8 cellular contexts compared by ENCODE assay signal in genomic region chr1:14778882-14779594, GRCh38.
DNase-seq lines count a peak whose midpoint lies in the region; ATAC-seq, FAIRE-seq and TF ChIP-seq lines count a peak whose summit lies in the region.

No MANE protein-coding gene starts in this region.

- TF ChIP-seq CTCF in AG09309 (IDR thresholded peaks at IDR 0.05; ENCODE audit: control insufficient read depth, insufficient read depth, low read depth, low read length, missing control alignments) (peak; percentile 69), GM12875 (IDR thresholded peaks at IDR 0.05; ENCODE audit: borderline replicate concordance, insufficient read depth, low read depth, low read length) (peak; percentile 74), dorsolateral prefrontal cortex (IDR thresholded peaks at IDR 0.05 in 54 of 56, conservative IDR thresholded peaks at IDR 0.05 in 2 of 56; ENCODE audit: low read depth in 1 of 56, partially characterized antibody in 56 of 56) (peak; percentile 43 to 79 (median 68)), nephron progenitor cell (IDR thresholded peaks at IDR 0.05) (peak; percentile 66)

- peak overlapping the region; percentile 80 for H3K27ac Mint-ChIP-seq in nephron progenitor cell

- peaks cover 12% of the 10 kb centered on the region for H3K36me3 Mint-ChIP-seq in nephron progenitor cell (ENCODE audit: low read depth)

- ATAC-seq in GM19395 (IDR thresholded peaks at IDR 0.05; ENCODE audit: unreplicated experiment) = no peak

- H3K4me3 ChIP-seq in AG09309 (ENCODE audit: control insufficient read depth, low read depth, low read length) (no peak overlapping the region), GM12875 (ENCODE audit: low read depth, low read length) (no peak overlapping the region), dorsolateral prefrontal cortex (no peak overlapping the region)

- no peak for DNase-seq in AG09309 (ENCODE audit: low read depth)
- DNase-seq in RCC 7860 (ENCODE audit: low spot score) = peak; percentile 10
- DNase-seq in dorsolateral prefrontal cortex = peak in 2 of 10 donors; percentile 33 to 47
- peak; percentile 54 for DNase-seq in nephron progenitor cell
- no peak for DNase-seq in occipital lobe (lab: John Stamatoyannopoulos, UW)
- no peak for DNase-seq in A172 (ENCODE audit: low spot score)

- no peak overlapping the region for H3K4me3 Mint-ChIP-seq in nephron progenitor cell

- H3K4me1 Mint-ChIP-seq in nephron progenitor cell = peaks cover 43% of the 10 kb centered on the region

- H3K27ac ChIP-seq in dorsolateral prefrontal cortex = no peak overlapping the region

- H3K27me3 ChIP-seq in dorsolateral prefrontal cortex = no peaks in the 10 kb centered on the region

- no peaks in the 10 kb centered on the region for H3K9me3 Mint-ChIP-seq in nephron progenitor cell

- intact Hi-C loops in dorsolateral prefrontal cortex (cut with DNase I) = loop anchor here in 1 of 2 donors (2.0 kb wide), 1 partner anchor 268 kb away; no protein-coding TSS in a partner anchor

- no peak for FAIRE-seq in RCC 7860 (lab: Jason Lieb, UNC)

- H3K27me3 Mint-ChIP-seq in nephron progenitor cell (ENCODE audit: low read depth, poor library complexity) = peaks cover 5% of the 10 kb centered on the region

Comparison
In these comparisons a context has a peak if more than half of its experiments do, and no peak if none do; other contexts are left out.
1. DNase-seq: peak in RCC 7860 (single experiment) and nephron progenitor cell (single experiment); none in AG09309 (single experiment), occipital lobe (single experiment) and A172 (single experiment).
2. Peak in every context shown above with its lines, with median percentiles within 50 percentile points of each other: CTCF ChIP-seq.